8 cellular contexts compared by ENCODE assay signal in the genomic region with DNA sequence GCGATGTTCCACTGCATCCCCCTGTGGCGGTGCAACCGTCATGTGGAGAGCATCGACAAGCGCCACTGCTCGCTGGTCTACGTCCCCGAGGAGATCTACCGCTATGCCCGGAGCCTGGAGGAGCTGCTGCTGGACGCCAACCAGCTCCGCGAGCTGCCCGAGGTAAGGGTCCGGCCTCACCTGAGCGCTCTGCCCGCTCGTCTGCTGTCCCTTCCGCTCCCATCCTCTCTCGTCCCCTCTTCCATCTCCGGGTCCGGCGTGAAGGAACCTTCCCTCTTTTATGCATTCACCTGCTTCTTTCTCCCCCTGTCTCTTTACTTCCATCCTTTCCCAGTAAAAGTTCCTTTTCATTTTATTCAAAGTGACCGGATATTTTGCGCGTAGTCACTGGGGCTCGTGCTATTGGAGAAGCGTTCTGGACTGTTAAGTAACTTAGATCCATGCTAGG. TPM values are rescaled to one million over a fixed set of nuclear protein-coding genes. Genes with fewer than 3 reads are reported as not detected.
DNase-seq lines count a peak whose midpoint lies in the region; ATAC-seq, FAIRE-seq and TF ChIP-seq lines count a peak whose summit lies in the region.

No MANE protein-coding gene starts in this region.

- H3K4me1 ChIP-seq in kidney (ENCODE audit: control insufficient read depth in 1 of 2, insufficient read depth in 1 of 2, low read depth in 1 of 2, low read length in 2 of 2) (peaks cover 3% of the 10 kb centered on the region in 2 donors), stomach (peaks cover 14 to 47% (median 37%) of the 10 kb centered on the region in 4 donors)

- no peaks in the 10 kb centered on the region for H3K27me3 ChIP-seq in AG04450 (ENCODE audit: control insufficient read depth, insufficient read depth, low read length)
- H3K27me3 ChIP-seq in stomach, result no peaks in the 10 kb centered on the region

- peak; percentile 20 for ATAC-seq in GM19397 (IDR thresholded peaks at IDR 0.05; ENCODE audit: unreplicated experiment)

- CTCF ChIA-PET in AG04450 (lab: Charles Lee), result interaction anchor here (0.6 to 4.7 kb wide), 6 partner anchors 33 to 162 kb away, joined by 3 to 68 read pairs (median 4); no protein-coding TSS in a partner anchor

- H3K27ac ChIP-seq in AG04450 (ENCODE audit: low read depth, low read length), result peak overlapping the region; percentile 11
- peak overlapping the region; percentile 52 to 73 for H3K27ac ChIP-seq in kidney (ENCODE audit: low read depth in 2 of 2, low read length in 2 of 2)
- peak overlapping the region; percentile 86 to 91 (median 90) for H3K27ac ChIP-seq in stomach

- TF ChIP-seq CTCF in AG04450 (IDR thresholded peaks at IDR 0.05; ENCODE audit: low read depth, low read length), result no peak
- no peak for TF ChIP-seq CTCF in LNCaP clone FGC (IDR thresholded peaks at IDR 0.05; ENCODE audit: control insufficient read depth, extremely low read depth, insufficient read depth)
- no peak for TF ChIP-seq CTCF in kidney (IDR thresholded peaks at IDR 0.05; ENCODE audit: borderline replicate concordance, extremely low read depth, insufficient read depth)
- TF ChIP-seq CTCF in stomach (IDR thresholded peaks at IDR 0.05), result no peak

- DNase-seq in AG04450 (ENCODE audit: low read depth, low spot score) (no peak), LNCaP clone FGC (ENCODE audit: low read depth) (no peak), amniotic epithelial cell (ENCODE audit: low read depth) (peak; percentile 24), kidney (no peak), stomach (peak; percentile 34), NCI-H446 treated with DMSO at 0.1 percent for 48 hours (lab: John Stamatoyannopoulos, UW) (no peak), KG1 (lab: John Stamatoyannopoulos, UW) (no peak)

- H3K4me3 ChIP-seq in AG04450 (ENCODE audit: low read depth, low read length) (peak overlapping the region; percentile 97), LNCaP clone FGC (ENCODE audit: low read depth, low read length) (peak overlapping the region; percentile 82), kidney (ENCODE audit: low read length in 2 of 2) (peak overlapping the region; percentile 88 to 92), stomach (peak overlapping the region; percentile 76 to 94 (median 88))

- TF ChIP-seq EP300 in stomach (IDR thresholded peaks at IDR 0.05), result no peak

- POLR2A ChIA-PET in AG04450 (lab: Yijun Ruan, JAX), result interaction anchor here (0.6 to 2.2 kb wide), 16 partner anchors 24 to 435 kb away, joined by 3 to 23 read pairs (median 5); partner anchors contain the start of gene GCLC

- no peaks in the 10 kb centered on the region for H3K36me3 ChIP-seq in kidney (ENCODE audit: control insufficient read depth in 1 of 2, insufficient read depth in 2 of 2, low read length in 2 of 2)
- no peaks in the 10 kb centered on the region for H3K36me3 ChIP-seq in stomach

- intact Hi-C loops in kidney (cut with DNase I), result no loop called here
- intact Hi-C loops in stomach (cut with DNase I; ENCODE audit: low total_unique reads), result loop anchor here (10.0 kb wide), 1 partner anchor 160 kb away; no protein-coding TSS in a partner anchor

- TF ChIP-seq POLR2A in stomach (IDR thresholded peaks at IDR 0.05), result no peak

- no peak for FAIRE-seq in kidney (lab: Jason Lieb, UNC)

- 0 to 1% (median 0%) methylated on average over 18 to 28 of the region's 28 CpGs for WGBS in stomach, 5 donors

- H3K9me3 ChIP-seq in AG04450 (ENCODE audit: control insufficient read depth, insufficient read depth, low read length) (no peaks in the 10 kb centered on the region; the same call in 1 of the 2 replicates), kidney (ENCODE audit: control insufficient read depth in 1 of 2, low read length in 2 of 2) (no peaks in the 10 kb centered on the region), stomach (no peaks in the 10 kb centered on the region)

- peak overlapping the region; percentile 76 to 79 for H3K9ac ChIP-seq in kidney (ENCODE audit: low read length in 2 of 2)

RNA-seq across cellular contexts. Expression of gene LRRC1, which starts 0.5 kb away (rescaled TPM):
- polyA plus RNA-seq in AG04450 (2011; rRNA removed) (11.5 and 13.9 TPM in 2 replicates), kidney (ENCODE audit: insufficient read depth, low read depth, low replicate concordance) (7.8 TPM), stomach (10 to 100 TPM in 2 of 3 donors, 1 to 10 TPM in 1; 6.7 to 12.2 (median 12.2) TPM)
- polyA minus RNA-seq in AG04450 (2011; rRNA and poly(A)+ RNA removed), result 12.2 and 14.0 TPM in 2 replicates
- total RNA-seq in kidney (12.6 TPM), stomach (10 to 100 TPM in 3 of 5 donors, 1 to 10 TPM in 2; 2.9 to 50.4 (median 35.1) TPM)

Comparison
In these comparisons a context has a peak if more than half of its experiments do, and no peak if none do; other contexts are left out.
1. DNase-seq: peak in amniotic epithelial cell (single experiment) and stomach (single experiment); none in AG04450 (single experiment), LNCaP clone FGC (single experiment), kidney (single experiment), NCI-H446 treated with DMSO at 0.1 percent for 48 hours (single experiment) and KG1 (single experiment).
2. H3K27ac ChIP-seq: peak in every context shown above with its lines; median percentile 90 in stomach; 62 in kidney; 11 in AG04450.
3. Peak in every context shown above with its lines, with median percentiles within 50 percentile points of each other: H3K4me3 ChIP-seq.